ENCODE assay signal across 23 cellular contexts in the genomic region with DNA sequence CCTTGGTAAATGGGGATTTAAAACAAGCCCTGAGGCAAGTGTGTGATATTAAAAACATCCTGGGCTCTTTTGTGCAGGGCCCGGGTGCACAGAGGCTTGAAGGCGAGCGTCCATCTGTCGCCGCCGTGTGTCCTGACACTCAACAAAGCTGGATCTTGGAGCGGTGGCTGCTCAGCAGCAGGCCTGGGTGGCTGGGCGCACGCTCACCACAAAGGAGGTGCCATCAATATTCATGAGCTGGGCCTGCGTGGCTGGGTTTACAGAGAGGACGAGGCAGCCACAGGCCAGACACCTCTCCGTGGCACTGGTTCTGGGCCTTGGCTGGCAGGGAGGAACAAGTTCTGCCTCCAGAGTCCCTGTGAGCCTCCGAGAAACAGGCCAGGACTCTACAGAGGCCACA. TPM values are rescaled to one million over a fixed set of nuclear protein-coding genes. Genes with fewer than 3 reads are reported as not detected.
DNase-seq lines count a peak whose midpoint lies in the region; ATAC-seq and FAIRE-seq lines count a peak whose summit lies in the region.
"Had no signal": no experiment of that assay in that cellular context is flagged by ENCODE, and none has a peak within 500 bp of the region (broad histone marks: within the 10 kb centered on the region; RNA-seq: fewer than 3 reads in every experiment).

No MANE protein-coding gene starts in this region.

- intact Hi-C loops in posterior cingulate gyrus (cut with DNase I): no loop called here

- peak; percentile 10 for DNase-seq in G401 (ENCODE audit: low spot score)
- DNase-seq in NCI-H82 (lab: John Stamatoyannopoulos, UW): peak; percentile 74
- DNase-seq in globus pallidus (ENCODE audit: low spot score): peak; percentile 49
- peak in 7 of 10 donors; percentile 22 to 90 (median 50) for DNase-seq in posterior cingulate gyrus
- no peak for DNase-seq in HTR-8/SVneo (ENCODE audit: insufficient read length, low spot score)
- DNase-seq in NCI-H2196 treated with DMSO at 0.1 percent for 48 hours (lab: John Stamatoyannopoulos, UW; ENCODE audit: unreplicated experiment): no peak
- DNase-seq: activated B cell treated with CpG ODN at 0.5 μM for 24 hours; activated CD4-positive, alpha-beta memory T cell treated with anti-CD3 and anti-CD28 coated beads for 36 hours; activated naive CD4-positive, alpha-beta T cell treated with Interleukin-2 at 50 U/mL for 16 hours; central memory CD4-positive, alpha-beta T cell; foreskin fibroblast; Kasumi-1; mesenchymal stem cell; naive thymus-derived CD4-positive, alpha-beta T cell; psoas muscle; stimulated activated CD4-positive, alpha-beta T cell treated with anti-CD3 and anti-CD28 coated beads, Interleukin-4, amount 100 ng/mL, for 1 hour; stimulated activated naive CD8-positive, alpha-beta T cell treated with anti-CD3 and anti-CD28 coated beads, Interleukin-15, amount 100 ng/mL, for 72 hours; T-helper 2 cell; transverse colon had no signal

- ATAC-seq in HG03097 (IDR thresholded peaks at IDR 0.05; ENCODE audit: low FRiP score, unreplicated experiment): no peak
- ATAC-seq: naive thymus-derived CD4-positive, alpha-beta T cell; psoas muscle; stimulated activated naive CD8-positive, alpha-beta T cell treated with anti-CD3 and anti-CD28 coated beads, Interleukin-15, amount 100 ng/mL, for 72 hours had no signal

- in situ Hi-C loops in G401 (cut with HindIII; ENCODE audit: low sequenced_read_pairs): no loop called here

- FAIRE-seq in HTR-8/SVneo (lab: Jason Lieb, UNC): no peak
- FAIRE-seq: GM18507 had no signal

RNA-seq across cellular contexts. Expression of a gene that starts 22.1 kb away (rescaled TPM):
- not detected in 2 replicates for total RNA-seq in G401 (2014; rRNA removed; shearing (Covaris generic))
- total RNA-seq: activated B cell treated with CpG ODN at 0.5 μM for 24 hours; activated CD4-positive, alpha-beta memory T cell treated with anti-CD3 and anti-CD28 coated beads for 36 hours; epithelial cell of proximal tubule; kidney epithelial cell; naive thymus-derived CD4-positive, alpha-beta T cell; psoas muscle; transverse colon had no signal

RNA-seq across cellular contexts. Expression of a gene that starts 32.2 kb away (rescaled TPM):
- total RNA-seq in G401 (2014; rRNA removed; shearing (Covaris generic)): 1.2 TPM in 1 of 2 replicates, not detected in the other

RNA-seq across cellular contexts. Expression of a gene that starts 46.7 kb away (rescaled TPM):
- 41.0 and 49.2 TPM in 2 replicates for total RNA-seq in G401 (2014; rRNA removed; shearing (Covaris generic))

RNA-seq across cellular contexts. Expression of a gene that starts 58.4 kb away (rescaled TPM):
- 24.3 and 36.5 TPM in 2 replicates for total RNA-seq in G401 (2014; rRNA removed; shearing (Covaris generic))

Comparison
In these comparisons a context has a peak if more than half of its experiments do, and no peak if none do; other contexts are left out.
1. DNase-seq: peak in G401 (single experiment), NCI-H82 (single experiment), globus pallidus (single experiment) and posterior cingulate gyrus (7 of 10); none in HTR-8/SVneo (single experiment) and NCI-H2196 treated with DMSO at 0.1 percent for 48 hours (single experiment).